In the genomic region with DNA sequence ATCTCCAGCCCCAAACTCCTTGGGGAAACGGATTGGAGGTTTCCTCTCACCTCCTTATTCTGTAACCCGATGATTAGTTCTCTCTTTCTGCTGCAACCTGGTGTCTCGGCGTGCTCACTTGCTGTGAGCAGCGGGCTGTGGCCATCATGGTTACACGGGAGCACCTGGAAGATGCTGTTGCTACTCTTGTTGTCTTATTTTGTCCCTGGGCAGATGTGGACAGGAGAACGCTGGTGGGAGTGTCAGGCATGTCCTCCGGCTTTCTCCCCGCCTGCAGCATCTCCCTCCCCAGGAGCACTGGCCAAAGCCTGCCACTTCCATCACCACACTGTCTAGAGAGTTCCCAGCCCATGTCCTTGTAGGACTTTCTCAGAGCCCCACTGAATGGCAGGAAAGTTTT, we compare ENCODE assay signal across 18 cellular contexts.
A peak's percentile ranks its signal among the peaks of the same experiment; 100 is the strongest.
DNase-seq lines count a peak whose midpoint lies in the region; ATAC-seq and TF ChIP-seq lines count a peak whose summit lies in the region.
"Had no signal": no experiment of that assay in that cellular context is flagged by ENCODE, and none has a peak within 500 bp of the region (broad histone marks: within the 10 kb centered on the region; RNA-seq: fewer than 3 reads in every experiment).

No MANE protein-coding gene starts in this region.

- peaks cover 0 to 10% (median 4%) of the 10 kb centered on the region in 7 donors for H3K9me3 Mint-ChIP-seq in CD14-positive monocyte
- H3K9me3 Mint-ChIP-seq: CD8-positive, alpha-beta T cell had no signal

- intact Hi-C loops in heart right ventricle (cut with DNase I): no loop called here
- intact Hi-C loops in sciatic nerve (cut with DNase I): no loop called here
- intact Hi-C loops in vagina (cut with DNase I): no loop called here
- intact Hi-C loops in CD14-positive monocyte (cut with micrococcal nuclease): no loop called here

- H3K27ac ChIP-seq in right atrium auricular region (no peak overlapping the region), heart right ventricle (no peak overlapping the region), vagina (no peak overlapping the region)
- H3K27ac ChIP-seq: GM23248 had no signal

- H3K9me3 ChIP-seq in right atrium auricular region (no peaks in the 10 kb centered on the region), heart right ventricle (no peaks in the 10 kb centered on the region), vagina (no peaks in the 10 kb centered on the region)
- H3K9me3 ChIP-seq: Caco-2 had no signal

- H3K27me3 Mint-ChIP-seq in CD14-positive monocyte (ENCODE audit: low read depth in 3 of 3): peaks cover 0 to 1% (median 0%) of the 10 kb centered on the region in 3 donors

- H3K27me3 ChIP-seq in right atrium auricular region (no peaks in the 10 kb centered on the region), heart right ventricle (peaks cover 0 to 13% (median 0%) of the 10 kb centered on the region in 7 donors), vagina (no peaks in the 10 kb centered on the region)

- WGBS in heart right ventricle, 2 donors: 66 to 77% methylated on average over 9 of the region's 9 CpGs

- no peak overlapping the region for H3K4me3 Mint-ChIP-seq in CD14-positive monocyte
- H3K4me3 Mint-ChIP-seq: CD4-positive, CD25-positive, alpha-beta regulatory T cell; CD8-positive, alpha-beta T cell had no signal

- no peak for TF ChIP-seq POLR2A in vagina (IDR thresholded peaks at IDR 0.05)

- H3K27ac Mint-ChIP-seq in CD14-positive monocyte: no peak overlapping the region
- H3K27ac Mint-ChIP-seq: CD4-positive, CD25-positive, alpha-beta regulatory T cell; CD8-positive, alpha-beta T cell had no signal

- TF ChIP-seq CTCF in right atrium auricular region (IDR thresholded peaks at IDR 0.05) (no peak), heart right ventricle (IDR thresholded peaks at IDR 0.05) (no peak), vagina (IDR thresholded peaks at IDR 0.05) (no peak), CD14-positive monocyte (IDR thresholded peaks at IDR 0.05) (no peak)

- H3K36me3 ChIP-seq in right atrium auricular region (no peaks in the 10 kb centered on the region), heart right ventricle (no peaks in the 10 kb centered on the region), vagina (no peaks in the 10 kb centered on the region)

- no peak for ATAC-seq in heart right ventricle
- ATAC-seq in sciatic nerve: no peak
- no peak for ATAC-seq in GM18861 (IDR thresholded peaks at IDR 0.05; ENCODE audit: unreplicated experiment)
- ATAC-seq: CD8-positive, alpha-beta T cell had no signal

- H3K4me3 ChIP-seq in right atrium auricular region (no peak overlapping the region), heart right ventricle (no peak overlapping the region), vagina (no peak overlapping the region)
- H3K4me3 ChIP-seq: GM23248 had no signal

- no peaks in the 10 kb centered on the region for H3K4me1 Mint-ChIP-seq in CD14-positive monocyte
- H3K4me1 Mint-ChIP-seq: CD4-positive, CD25-positive, alpha-beta regulatory T cell had no signal

- H3K36me3 Mint-ChIP-seq in CD14-positive monocyte: no peaks in the 10 kb centered on the region
- H3K36me3 Mint-ChIP-seq: CD4-positive, CD25-positive, alpha-beta regulatory T cell; CD8-positive, alpha-beta T cell had no signal

- DNase-seq in right atrium auricular region (ENCODE audit: low spot score) (peak; percentile 52), heart right ventricle (no peak), ecto neural progenitor cell (ENCODE audit: low spot score) (peak; percentile 32), sciatic nerve (ENCODE audit: low spot score) (peak; percentile 5), vagina (ENCODE audit: extremely low spot score in 2 of 2) (peak; percentile 49 to 67), A172 (ENCODE audit: low spot score) (no peak), CD14-positive monocyte (ENCODE audit: low spot score) (no peak)
- DNase-seq: 8988T; C1 segment of cervical spinal cord; Caco-2; CD4-positive, CD25-positive, alpha-beta regulatory T cell; CD8-positive, alpha-beta T cell; DMS153; DND-41; GM23248; H7; HCEC 1CT had no signal

- H3K4me1 ChIP-seq in right atrium auricular region: no peaks in the 10 kb centered on the region
- peaks cover 0 to 3% (median 0%) of the 10 kb centered on the region in 9 donors for H3K4me1 ChIP-seq in heart right ventricle
- H3K4me1 ChIP-seq in vagina: no peaks in the 10 kb centered on the region
- H3K4me1 ChIP-seq: Caco-2 had no signal

Comparison
In these comparisons a context has a peak if more than half of its experiments do, and no peak if none do; other contexts are left out.
1. DNase-seq: peak in right atrium auricular region (single experiment), ecto neural progenitor cell (single experiment), sciatic nerve (single experiment) and vagina (2 of 2); none in heart right ventricle (0 of 2), A172 (single experiment) and CD14-positive monocyte (single experiment).